ENCODE assay signal across 10 cellular contexts in genomic region chr6:89372506-89372901, GRCh38. TPM values are rescaled to one million over a fixed set of nuclear protein-coding genes. Genes with fewer than 3 reads are reported as not detected.
DNase-seq lines count a peak whose midpoint lies in the region; ATAC-seq lines count a peak whose summit lies in the region.
"Had no signal": no experiment of that assay in that cellular context is flagged by ENCODE, and none has a peak within 500 bp of the region (broad histone marks: within the 10 kb centered on the region; RNA-seq: fewer than 3 reads in every experiment).

No MANE protein-coding gene starts in this region.

- ATAC-seq in GM18907 (IDR thresholded peaks at IDR 0.05; ENCODE audit: unreplicated experiment), result peak; percentile 38
- ATAC-seq in HG02943 (IDR thresholded peaks at IDR 0.05; ENCODE audit: low read depth, unreplicated experiment), result peak; percentile 41
- ATAC-seq in T-helper 17 cell, result no peak
- ATAC-seq in HG03378 (IDR thresholded peaks at IDR 0.05; ENCODE audit: unreplicated experiment), result no peak

- no peak overlapping the region for H3K4me3 Mint-ChIP-seq in CD4-positive, alpha-beta memory T cell
- no peak overlapping the region for H3K4me3 Mint-ChIP-seq in T-helper 17 cell
- H3K4me3 Mint-ChIP-seq: activated B cell treated with CpG ODN at 0.5 μM for 24 hours, endodermal cell had no signal

- H3K4me1 Mint-ChIP-seq in CD4-positive, alpha-beta memory T cell, result peaks cover 16 to 25% (median 23%) of the 10 kb centered on the region in 4 donors
- H3K4me1 Mint-ChIP-seq in T-helper 17 cell, result peaks cover 9% of the 10 kb centered on the region

- H3K9me3 Mint-ChIP-seq in CD4-positive, alpha-beta memory T cell, result no peaks in the 10 kb centered on the region
- H3K9me3 Mint-ChIP-seq: activated B cell treated with CpG ODN at 0.5 μM for 24 hours, endodermal cell had no signal

- H3K4me3 ChIP-seq in CD4-positive, alpha-beta memory T cell (ENCODE audit: low read length in 2 of 2), result no peak overlapping the region

- no peaks in the 10 kb centered on the region for H3K9me3 ChIP-seq in CD4-positive, alpha-beta memory T cell (ENCODE audit: control insufficient read depth in 1 of 2, low read length in 2 of 2)
- no peaks in the 10 kb centered on the region for H3K9me3 ChIP-seq in T-helper 17 cell (ENCODE audit: control insufficient read depth, low read length, poor library complexity, severe bottlenecking)

- POLR2A ChIA-PET in CD4-positive, alpha-beta memory T cell (lab: Charles Lee; ENCODE audit: partially characterized antibody), result interaction anchor here (1.1 to 3.8 kb wide), 5 partner anchors 15 to 292 kb away, joined by 4 to 22 read pairs (median 6); partner anchors contain the start of genes PNRC1 and UBE2J1

- no peaks in the 10 kb centered on the region for H3K27me3 Mint-ChIP-seq in CD4-positive, alpha-beta memory T cell
- no peaks in the 10 kb centered on the region for H3K27me3 Mint-ChIP-seq in T-helper 17 cell
- H3K27me3 Mint-ChIP-seq: activated B cell treated with CpG ODN at 0.5 μM for 24 hours had no signal

- H3K4me1 ChIP-seq in CD4-positive, alpha-beta memory T cell (ENCODE audit: insufficient read depth, low read length), result peaks cover 28% of the 10 kb centered on the region

- H3K27ac ChIP-seq in CD4-positive, alpha-beta memory T cell (ENCODE audit: low read depth, low read length), result no peak overlapping the region

- no peak for DNase-seq in CD4-positive, alpha-beta memory T cell
- DNase-seq in T-helper 17 cell (no peak), DMS 273 (lab: John Stamatoyannopoulos, UW; ENCODE audit: unreplicated experiment) (no peak), SKM-1 treated with dmso at 0.1 percent for 144 hours (lab: John Stamatoyannopoulos, UW; ENCODE audit: unreplicated experiment) (no peak), NOMO-1 (lab: John Stamatoyannopoulos, UW; ENCODE audit: unreplicated experiment in 2 of 2) (no peak)

- peak overlapping the region in 4 of 7 donors; percentile 19 to 60 (median 42) for H3K27ac Mint-ChIP-seq in CD4-positive, alpha-beta memory T cell
- H3K27ac Mint-ChIP-seq in T-helper 17 cell, result peak overlapping the region; percentile 82
- H3K27ac Mint-ChIP-seq: activated B cell treated with CpG ODN at 0.5 μM for 24 hours, endodermal cell had no signal

- H3K36me3 ChIP-seq in CD4-positive, alpha-beta memory T cell (ENCODE audit: insufficient read depth, low read length), result no peaks in the 10 kb centered on the region

- no peaks in the 10 kb centered on the region for H3K27me3 ChIP-seq in CD4-positive, alpha-beta memory T cell (ENCODE audit: insufficient read depth, low read length)

- H3K36me3 Mint-ChIP-seq in CD4-positive, alpha-beta memory T cell, result no peaks in the 10 kb centered on the region
- no peaks in the 10 kb centered on the region for H3K36me3 Mint-ChIP-seq in T-helper 17 cell (ENCODE audit: low read depth)

- intact Hi-C loops in CD4-positive, alpha-beta memory T cell (cut with micrococcal nuclease), result loop anchor here (1.0 to 5.0 kb wide), 6 partner anchors 16 to 390 kb away; no protein-coding TSS in a partner anchor

- CTCF ChIA-PET in CD4-positive, alpha-beta memory T cell (lab: Charles Lee; ENCODE audit: partially characterized antibody), result interaction anchor here (0.6 to 3.9 kb wide), 51 partner anchors 8 to 473 kb away, joined by 3 to 85 read pairs (median 4); partner anchors contain the start of genes GABRR1, GABRR2, LYRM2 and PM20D2

RNA-seq across cellular contexts. Expression of gene UBE2J1, which starts 20.0 kb away (rescaled TPM):
- total RNA-seq in CD4-positive, alpha-beta memory T cell, result 10 to 100 TPM; 21.9 to 22.6 TPM
- polyA plus RNA-seq in CD4-positive, alpha-beta memory T cell, result 10 to 100 TPM; 34.1 to 53.8 TPM
- 10 to 100 TPM; 32.1 to 35.2 TPM for total RNA-seq in T-helper 17 cell

RNA-seq across cellular contexts. Expression of gene RRAGD, which starts 39.6 kb away (rescaled TPM):
- total RNA-seq in CD4-positive, alpha-beta memory T cell, result 1 to 10 TPM; 5.9 to 6.8 TPM
- polyA plus RNA-seq in CD4-positive, alpha-beta memory T cell, result 1 to 10 TPM; 3.1 to 3.8 TPM
- 1 to 10 TPM; 7.8 to 8.9 TPM for total RNA-seq in T-helper 17 cell

RNA-seq across cellular contexts. Expression of gene GABRR2, which starts 57.4 kb away (rescaled TPM):
- total RNA-seq in CD4-positive, alpha-beta memory T cell, result 1 to 10 TPM; 1.2 to 1.7 TPM
- polyA plus RNA-seq in CD4-positive, alpha-beta memory T cell, result under 1 TPM in 1 of 2 donors, not detected in 1; 0.10 TPM
- total RNA-seq in T-helper 17 cell, result 1 to 10 TPM in 1 of 2 donors, under 1 TPM in 1; 0.65 to 1.4 TPM

Comparison
In these comparisons a context has a peak if more than half of its experiments do, and no peak if none do; other contexts are left out.
1. ATAC-seq: peak in GM18907 (single experiment) and HG02943 (single experiment); none in T-helper 17 cell (single experiment) and HG03378 (single experiment).